Comparison of ENCODE assay signal across 8 cellular contexts in genomic region chr3:10223676-10224639, GRCh38. TPM values are rescaled to one million over a fixed set of nuclear protein-coding genes. Genes with fewer than 3 reads are reported as not detected.
DNase-seq lines count a peak whose midpoint lies in the region; ATAC-seq and TF ChIP-seq lines count a peak whose summit lies in the region.

No MANE protein-coding gene starts in this region.

- TF ChIP-seq CTCF in PC-3 (conservative IDR thresholded peaks at IDR 0.05; ENCODE audit: low read depth, low read length), result no peak

- H3K4me3 Mint-ChIP-seq in activated naive CD4-positive, alpha-beta T cell treated with anti-CD3 and anti-CD28 coated beads, Interleukin-2, amount 10 ng/mL, durations not matched to agents 7 days and 5 days, result no peak overlapping the region

- H3K9me3 ChIP-seq in PC-3 (ENCODE audit: low read length), result no peaks in the 10 kb centered on the region

- ATAC-seq in GM18502 (IDR thresholded peaks at IDR 0.05; ENCODE audit: poor library complexity, unreplicated experiment), result peak; percentile 68
- peak; percentile 59 for ATAC-seq in GM21825 (IDR thresholded peaks at IDR 0.05; ENCODE audit: unreplicated experiment)
- ATAC-seq in PC-3, result no peak

- DNase-seq in MV-4-11 (lab: John Stamatoyannopoulos, UW) (peak; percentile 53), ureter (ENCODE audit: low spot score) (no peak), DMS53 (lab: John Stamatoyannopoulos, UW) (no peak), PC-3 (no peak), NCI-H526 treated with DMSO at 0.1 percent for 48 hours (lab: John Stamatoyannopoulos, UW) (no peak)
- peak; percentile 64 for DNase-seq in activated naive CD4-positive, alpha-beta T cell treated with anti-CD3 and anti-CD28 coated beads, Interleukin-2, amount 10 ng/mL, durations not matched to agents 7 days and 5 days

- peaks cover 33% of the 10 kb centered on the region for H3K36me3 Mint-ChIP-seq in activated naive CD4-positive, alpha-beta T cell treated with anti-CD3 and anti-CD28 coated beads, Interleukin-2, amount 10 ng/mL, durations not matched to agents 7 days and 5 days

- H3K9me3 Mint-ChIP-seq in activated naive CD4-positive, alpha-beta T cell treated with anti-CD3 and anti-CD28 coated beads, Interleukin-2, amount 10 ng/mL, durations not matched to agents 7 days and 5 days, result no peaks in the 10 kb centered on the region

- POLR2A ChIA-PET in PC-3 (lab: Charles Lee; ENCODE audit: unreplicated experiment), result no interaction called here

- H3K4me1 Mint-ChIP-seq in activated naive CD4-positive, alpha-beta T cell treated with anti-CD3 and anti-CD28 coated beads, Interleukin-2, amount 10 ng/mL, durations not matched to agents 7 days and 5 days, result peaks cover 84% of the 10 kb centered on the region

- intact Hi-C loops in PC-3 (cut with micrococcal nuclease), result loop anchor here (2.0 to 10.0 kb wide), 2 partner anchors 19 to 269 kb away; partner anchors contain the start of gene PRRT3

- peak overlapping the region; percentile 50 for H3K27ac Mint-ChIP-seq in activated naive CD4-positive, alpha-beta T cell treated with anti-CD3 and anti-CD28 coated beads, Interleukin-2, amount 10 ng/mL, durations not matched to agents 7 days and 5 days

- no peaks in the 10 kb centered on the region for H3K36me3 ChIP-seq in PC-3 (ENCODE audit: low read depth, low read length)

- no peak overlapping the region for H2AFZ ChIP-seq in PC-3 (ENCODE audit: low read length)

- CTCF ChIA-PET in activated naive CD4-positive, alpha-beta T cell treated with anti-CD3 and anti-CD28 coated beads, Interleukin-2, amount 10 ng/mL, durations not matched to agents 7 days and 5 days (lab: Charles Lee), result interaction anchor here (0.6 to 2.2 kb wide), 15 partner anchors 18 to 173 kb away, joined by 3 to 14 read pairs (median 4); no protein-coding TSS in a partner anchor
- CTCF ChIA-PET in PC-3 (lab: Charles Lee), result interaction anchor here (0.5 to 1.3 kb wide), 5 partner anchors 24 to 721 kb away, joined by 3 to 4 read pairs (median 3); partner anchors contain the start of gene IRAK2

- H3K4me3 ChIP-seq in PC-3 (ENCODE audit: low read length), result no peak overlapping the region

- H3K4me1 ChIP-seq in PC-3 (ENCODE audit: insufficient read depth, low read length), result peaks cover 36% of the 10 kb centered on the region

- H3K27me3 Mint-ChIP-seq in activated naive CD4-positive, alpha-beta T cell treated with anti-CD3 and anti-CD28 coated beads, Interleukin-2, amount 10 ng/mL, durations not matched to agents 7 days and 5 days, result no peaks in the 10 kb centered on the region

- no TSS peak for BruUV-seq in PC-3 (replicated peaks; lab: Mats Ljungman, UMichigan)

- no peak overlapping the region for H3K9ac ChIP-seq in PC-3 (ENCODE audit: low read length)

- no peak overlapping the region; the same call in 1 of the 2 replicates for H3K27ac ChIP-seq in PC-3 (ENCODE audit: low read length)

- H3K79me2 ChIP-seq in PC-3 (ENCODE audit: low read length), result no peaks in the 10 kb centered on the region

- H3K4me2 ChIP-seq in PC-3 (ENCODE audit: low read length), result no peak overlapping the region

- H3K9me2 ChIP-seq in PC-3 (replicated peaks; ENCODE audit: low read length), result no peaks in the 10 kb centered on the region

- no peaks in the 10 kb centered on the region for H3F3A ChIP-seq in PC-3 (ENCODE audit: low read length, unreplicated experiment)

- no peaks in the 10 kb centered on the region for H4K20me1 ChIP-seq in PC-3 (ENCODE audit: low read length)

- no peaks in the 10 kb centered on the region for H3K27me3 ChIP-seq in PC-3 (ENCODE audit: low read length)

RNA-seq across cellular contexts. Expression of gene TATDN2, which starts 24.3 kb away (rescaled TPM):
- total RNA-seq in ureter (37.8 TPM), PC-3 (2014; rRNA removed) (14.1 and 25.6 TPM in 2 replicates)

RNA-seq across cellular contexts. Expression of gene IRAK2, which starts 59.2 kb away (rescaled TPM):
- total RNA-seq in ureter (20.3 TPM), PC-3 (2014; rRNA removed) (4.7 and 5.5 TPM in 2 replicates)

Comparison
In these comparisons a context has a peak if more than half of its experiments do, and no peak if none do; other contexts are left out.
1. DNase-seq: peak in MV-4-11 (single experiment) and activated naive CD4-positive, alpha-beta T cell treated with anti-CD3 and anti-CD28 coated beads, Interleukin-2, amount 10 ng/mL, durations not matched to agents 7 days and 5 days (single experiment); none in ureter (single experiment), DMS53 (single experiment), PC-3 (single experiment) and NCI-H526 treated with DMSO at 0.1 percent for 48 hours (single experiment).